Comparison of ENCODE assay signal across 10 cellular contexts in the genomic region with DNA sequence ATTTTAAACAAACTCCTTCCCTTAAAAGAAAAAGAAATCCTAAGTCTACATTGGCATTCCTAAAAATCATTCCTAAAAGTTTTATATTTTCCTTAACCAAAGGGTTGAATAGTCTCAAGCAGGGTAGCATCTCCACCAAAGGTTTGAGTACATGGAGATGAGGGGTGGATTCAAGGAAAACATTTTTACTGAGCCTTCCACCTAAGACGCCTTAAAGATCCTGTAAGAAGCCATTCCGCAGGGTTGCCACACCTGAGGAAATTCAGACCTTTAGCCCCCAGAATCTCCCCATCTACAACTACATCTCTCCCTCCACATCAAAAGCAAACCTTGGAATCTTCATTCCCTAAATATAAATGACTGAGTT. TPM values are rescaled to one million over a fixed set of nuclear protein-coding genes. Genes with fewer than 3 reads are reported as not detected.
DNase-seq lines count a peak whose midpoint lies in the region; ATAC-seq and TF ChIP-seq lines count a peak whose summit lies in the region.
"Had no signal": no experiment of that assay in that cellular context is flagged by ENCODE, and none has a peak within 500 bp of the region (broad histone marks: within the 10 kb centered on the region; RNA-seq: fewer than 3 reads in every experiment).

No MANE protein-coding gene starts in this region.

- H3K4me1 Mint-ChIP-seq in GM23338, result peaks cover 7% of the 10 kb centered on the region; the same call in 2 of the 3 replicates
- peaks cover 6% of the 10 kb centered on the region for H3K4me1 Mint-ChIP-seq in activated T-helper 17 cell treated with anti-CD3 and anti-CD28 coated beads, Interleukin-2, amount 50 U/mL, for 72 hours

- no peaks in the 10 kb centered on the region for H3K9me3 ChIP-seq in lower lobe of right lung

- no peak overlapping the region for H3K4me2 ChIP-seq in GM23338

- H3K79me2 ChIP-seq in GM23338 (replicated peaks; ENCODE audit: insufficient read depth), result no peaks in the 10 kb centered on the region

- ATAC-seq in GM23338 (peak; percentile 36), lower lobe of right lung (no peak), GM18498 (IDR thresholded peaks at IDR 0.05; ENCODE audit: unreplicated experiment) (no peak)
- ATAC-seq in activated T-helper 17 cell treated with anti-CD3 and anti-CD28 coated beads, Interleukin-2, amount 50 U/mL, for 72 hours (replicated peaks), result no peak

- no peaks in the 10 kb centered on the region for H3F3A ChIP-seq in GM23338 (replicated peaks; ENCODE audit: low read depth)

- peaks cover 3% of the 10 kb centered on the region; the same call in 1 of the 2 replicates for H3K4me1 ChIP-seq in GM23338 (ENCODE audit: insufficient read depth)
- peaks cover 17% of the 10 kb centered on the region for H3K4me1 ChIP-seq in lower lobe of right lung

- no peak overlapping the region for H3K27ac Mint-ChIP-seq in GM23338
- H3K27ac Mint-ChIP-seq in activated T-helper 17 cell treated with anti-CD3 and anti-CD28 coated beads, Interleukin-2, amount 50 U/mL, for 72 hours, result no peak overlapping the region
- H3K27ac Mint-ChIP-seq: activated T-helper 2 cell treated with anti-CD3 and anti-CD28 coated beads, Interferon-gamma antibody, Interleukin-2, Interleukin-4, amounts not matched to agents 10 μg/mL and 5 μg/mL and 100 μg/mL, durations not matched to agents 14 hours and 24 hours and 36 hours; mesothelial cell of epicardium had no signal

- H3K9me3 Mint-ChIP-seq in GM23338, result peaks cover 28% of the 10 kb centered on the region
- no peaks in the 10 kb centered on the region for H3K9me3 Mint-ChIP-seq in activated T-helper 17 cell treated with anti-CD3 and anti-CD28 coated beads, Interleukin-2, amount 50 U/mL, for 72 hours

- no peak overlapping the region for H3K4me3 Mint-ChIP-seq in GM23338
- H3K4me3 Mint-ChIP-seq in activated T-helper 17 cell treated with anti-CD3 and anti-CD28 coated beads, Interleukin-2, amount 50 U/mL, for 72 hours, result peak overlapping the region; percentile 46
- H3K4me3 Mint-ChIP-seq: mesothelial cell of epicardium had no signal

- peak overlapping the region; percentile 8; the same call in 1 of the 2 replicates for H2AFZ ChIP-seq in GM23338

- TF ChIP-seq CTCF in 22Rv1 (IDR thresholded peaks at IDR 0.05) (peak; percentile 72), GM23338 (conservative IDR thresholded peaks at IDR 0.05; ENCODE audit: low read depth in 2 of 2) (no peak), lower lobe of right lung (IDR thresholded peaks at IDR 0.05) (no peak)

- H3K27ac ChIP-seq in 22Rv1 (peak overlapping the region; percentile 61), GM23338 (ENCODE audit: low read depth) (no peak overlapping the region), lower lobe of right lung (peak overlapping the region; percentile 61)

- H3K4me3 ChIP-seq in GM23338 (no peak overlapping the region), lower lobe of right lung (no peak overlapping the region)

- peaks cover 15% of the 10 kb centered on the region for H3K27me3 Mint-ChIP-seq in GM23338 (ENCODE audit: insufficient read depth, low read depth, poor library complexity)
- no peaks in the 10 kb centered on the region for H3K27me3 Mint-ChIP-seq in activated T-helper 17 cell treated with anti-CD3 and anti-CD28 coated beads, Interleukin-2, amount 50 U/mL, for 72 hours

- peaks cover 3% of the 10 kb centered on the region for H3K9me2 ChIP-seq in GM23338 (ENCODE audit: insufficient read depth)

- H4K20me1 ChIP-seq in GM23338 (replicated peaks; ENCODE audit: insufficient read depth), result no peaks in the 10 kb centered on the region

- peaks cover 11% of the 10 kb centered on the region; the same call in 1 of the 3 replicates for H3K36me3 Mint-ChIP-seq in GM23338 (ENCODE audit: low read depth)
- H3K36me3 Mint-ChIP-seq in activated T-helper 17 cell treated with anti-CD3 and anti-CD28 coated beads, Interleukin-2, amount 50 U/mL, for 72 hours (ENCODE audit: low read depth), result no peaks in the 10 kb centered on the region
- H3K36me3 Mint-ChIP-seq: mesothelial cell of epicardium had no signal

- intact Hi-C loops in lower lobe of right lung (cut with DNase I), result no loop called here

- H3K27me3 ChIP-seq in GM23338 (ENCODE audit: insufficient read depth), result no peaks in the 10 kb centered on the region
- no peaks in the 10 kb centered on the region for H3K27me3 ChIP-seq in lower lobe of right lung (ENCODE audit: low read depth)

- DNase-seq in GM23338 (ENCODE audit: low spot score), result no peak
- no peak for DNase-seq in lower lobe of right lung
- no peak for DNase-seq in NCI-H226
- DNase-seq in NAMALWA (ENCODE audit: low spot score), result no peak
- DNase-seq in NCI-H2196 treated with DMSO at 0.1 percent for 48 hours (lab: John Stamatoyannopoulos, UW; ENCODE audit: unreplicated experiment), result no peak

- H3K36me3 ChIP-seq in GM23338 (ENCODE audit: insufficient read depth) (no peaks in the 10 kb centered on the region), lower lobe of right lung (no peaks in the 10 kb centered on the region)

TF ChIP-seq in GM23338, 12 proteins besides CTCF, POLR2A, EP300 and RAD21 (continues in another document):
- TF ChIP-seq CREB1 (CRISPR knock-in tag; IDR thresholded peaks at IDR 0.05; ENCODE audit: low read depth) (no peak), NANOG (IDR thresholded peaks at IDR 0.05; ENCODE audit: borderline replicate concordance) (no peak), ZNF331 (CRISPR knock-in tag; IDR thresholded peaks at IDR 0.05; ENCODE audit: low read depth) (no peak)
- TF ChIP-seq, protein P1, sequence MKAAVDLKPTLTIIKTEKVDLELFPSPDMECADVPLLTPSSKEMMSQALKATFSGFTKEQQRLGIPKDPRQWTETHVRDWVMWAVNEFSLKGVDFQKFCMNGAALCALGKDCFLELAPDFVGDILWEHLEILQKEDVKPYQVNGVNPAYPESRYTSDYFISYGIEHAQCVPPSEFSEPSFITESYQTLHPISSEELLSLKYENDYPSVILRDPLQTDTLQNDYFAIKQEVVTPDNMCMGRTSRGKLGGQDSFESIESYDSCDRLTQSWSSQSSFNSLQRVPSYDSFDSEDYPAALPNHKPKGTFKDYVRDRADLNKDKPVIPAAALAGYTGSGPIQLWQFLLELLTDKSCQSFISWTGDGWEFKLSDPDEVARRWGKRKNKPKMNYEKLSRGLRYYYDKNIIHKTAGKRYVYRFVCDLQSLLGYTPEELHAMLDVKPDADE (IDR thresholded peaks at IDR 0.05), result no peak
- TF ChIP-seq, protein P2, sequence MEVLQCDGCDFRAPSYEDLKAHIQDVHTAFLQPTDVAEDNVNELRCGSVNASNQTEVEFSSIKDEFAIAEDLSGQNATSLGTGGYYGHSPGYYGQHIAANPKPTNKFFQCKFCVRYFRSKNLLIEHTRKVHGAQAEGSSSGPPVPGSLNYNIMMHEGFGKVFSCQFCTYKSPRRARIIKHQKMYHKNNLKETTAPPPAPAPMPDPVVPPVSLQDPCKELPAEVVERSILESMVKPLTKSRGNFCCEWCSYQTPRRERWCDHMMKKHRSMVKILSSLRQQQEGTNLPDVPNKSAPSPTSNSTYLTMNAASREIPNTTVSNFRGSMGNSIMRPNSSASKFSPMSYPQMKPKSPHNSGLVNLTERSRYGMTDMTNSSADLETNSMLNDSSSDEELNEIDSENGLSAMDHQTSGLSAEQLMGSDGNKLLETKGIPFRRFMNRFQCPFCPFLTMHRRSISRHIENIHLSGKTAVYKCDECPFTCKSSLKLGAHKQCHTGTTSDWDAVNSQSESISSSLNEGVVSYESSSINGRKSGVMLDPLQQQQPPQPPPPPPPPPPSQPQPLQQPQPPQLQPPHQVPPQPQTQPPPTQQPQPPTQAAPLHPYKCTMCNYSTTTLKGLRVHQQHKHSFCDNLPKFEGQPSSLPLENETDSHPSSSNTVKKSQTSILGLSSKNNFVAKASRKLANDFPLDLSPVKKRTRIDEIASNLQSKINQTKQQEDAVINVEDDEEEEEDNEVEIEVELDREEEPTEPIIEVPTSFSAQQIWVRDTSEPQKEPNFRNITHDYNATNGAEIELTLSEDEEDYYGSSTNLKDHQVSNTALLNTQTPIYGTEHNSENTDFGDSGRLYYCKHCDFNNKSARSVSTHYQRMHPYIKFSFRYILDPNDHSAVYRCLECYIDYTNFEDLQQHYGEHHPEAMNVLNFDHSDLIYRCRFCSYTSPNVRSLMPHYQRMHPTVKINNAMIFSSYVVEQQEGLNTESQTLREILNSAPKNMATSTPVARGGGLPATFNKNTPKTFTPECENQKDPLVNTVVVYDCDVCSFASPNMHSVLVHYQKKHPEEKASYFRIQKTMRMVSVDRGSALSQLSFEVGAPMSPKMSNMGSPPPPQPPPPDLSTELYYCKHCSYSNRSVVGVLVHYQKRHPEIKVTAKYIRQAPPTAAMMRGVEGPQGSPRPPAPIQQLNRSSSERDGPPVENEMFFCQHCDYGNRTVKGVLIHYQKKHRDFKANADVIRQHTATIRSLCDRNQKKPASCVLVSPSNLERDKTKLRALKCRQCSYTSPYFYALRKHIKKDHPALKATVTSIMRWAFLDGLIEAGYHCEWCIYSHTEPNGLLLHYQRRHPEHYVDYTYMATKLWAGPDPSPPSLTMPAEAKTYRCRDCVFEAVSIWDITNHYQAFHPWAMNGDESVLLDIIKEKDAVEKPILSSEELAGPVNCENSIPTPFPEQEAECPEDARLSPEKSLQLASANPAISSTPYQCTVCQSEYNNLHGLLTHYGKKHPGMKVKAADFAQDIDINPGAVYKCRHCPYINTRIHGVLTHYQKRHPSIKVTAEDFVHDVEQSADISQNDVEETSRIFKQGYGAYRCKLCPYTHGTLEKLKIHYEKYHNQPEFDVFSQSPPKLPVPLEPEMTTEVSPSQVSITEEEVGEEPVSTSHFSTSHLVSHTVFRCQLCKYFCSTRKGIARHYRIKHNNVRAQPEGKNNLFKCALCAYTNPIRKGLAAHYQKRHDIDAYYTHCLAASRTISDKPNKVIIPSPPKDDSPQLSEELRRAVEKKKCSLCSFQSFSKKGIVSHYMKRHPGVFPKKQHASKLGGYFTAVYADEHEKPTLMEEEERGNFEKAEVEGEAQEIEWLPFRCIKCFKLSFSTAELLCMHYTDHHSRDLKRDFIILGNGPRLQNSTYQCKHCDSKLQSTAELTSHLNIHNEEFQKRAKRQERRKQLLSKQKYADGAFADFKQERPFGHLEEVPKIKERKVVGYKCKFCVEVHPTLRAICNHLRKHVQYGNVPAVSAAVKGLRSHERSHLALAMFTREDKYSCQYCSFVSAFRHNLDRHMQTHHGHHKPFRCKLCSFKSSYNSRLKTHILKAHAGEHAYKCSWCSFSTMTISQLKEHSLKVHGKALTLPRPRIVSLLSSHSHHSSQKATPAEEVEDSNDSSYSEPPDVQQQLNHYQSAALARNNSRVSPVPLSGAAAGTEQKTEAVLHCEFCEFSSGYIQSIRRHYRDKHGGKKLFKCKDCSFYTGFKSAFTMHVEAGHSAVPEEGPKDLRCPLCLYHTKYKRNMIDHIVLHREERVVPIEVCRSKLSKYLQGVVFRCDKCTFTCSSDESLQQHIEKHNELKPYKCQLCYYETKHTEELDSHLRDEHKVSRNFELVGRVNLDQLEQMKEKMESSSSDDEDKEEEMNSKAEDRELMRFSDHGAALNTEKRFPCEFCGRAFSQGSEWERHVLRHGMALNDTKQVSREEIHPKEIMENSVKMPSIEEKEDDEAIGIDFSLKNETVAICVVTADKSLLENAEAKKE (CRISPR knock-in tag; IDR thresholded peaks at IDR 0.05), result no peak

RNA-seq across cellular contexts. Expression of a gene that starts 7.7 kb away (rescaled TPM):
- total RNA-seq in GM23338 (2014; rRNA removed; shearing (Covaris generic)), result 14.7 and 21.6 TPM in 2 replicates
- 15.2 and 17.3 TPM in 2 replicates for polyA plus RNA-seq in GM23338 (2016; fragmentation: Nextera tagmentation; extraction: Ambion mirVana)
- total RNA-seq in activated T-helper 17 cell treated with anti-CD3 and anti-CD28 coated beads, Interleukin-2, amount 50 U/mL, for 72 hours, result 10 to 100 TPM; 21.8 to 24.5 TPM
- total RNA-seq in lower lobe of right lung, result 43.7 TPM
